Comparison of ENCODE assay signal across 16 cellular contexts in the genomic region with DNA sequence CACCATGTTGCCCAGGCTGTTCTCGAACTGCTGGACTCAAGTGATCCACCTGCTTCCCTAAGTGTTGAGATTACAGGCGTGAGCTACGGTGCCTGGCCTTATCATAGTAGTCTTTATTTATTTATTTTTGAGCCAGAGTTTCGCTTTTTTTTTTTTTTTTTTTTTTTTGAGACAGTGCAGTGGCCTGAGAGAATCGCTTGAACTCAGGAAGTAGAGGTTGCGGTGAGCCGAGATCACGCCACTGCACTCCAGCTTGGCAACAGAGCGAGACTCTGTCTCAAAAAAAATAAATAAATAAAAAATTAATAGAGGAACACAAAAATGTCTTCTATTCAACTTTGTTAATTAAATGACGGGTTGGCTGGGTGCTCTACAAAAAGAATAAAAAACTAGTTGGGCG. TPM values are rescaled to one million over a fixed set of nuclear protein-coding genes. Genes with fewer than 3 reads are reported as not detected.
DNase-seq lines count a peak whose midpoint lies in the region; ATAC-seq and TF ChIP-seq lines count a peak whose summit lies in the region.
"Had no signal": no experiment of that assay in that cellular context is flagged by ENCODE, and none has a peak within 500 bp of the region (broad histone marks: within the 10 kb centered on the region; RNA-seq: fewer than 3 reads in every experiment).

No MANE protein-coding gene starts in this region.

- H3K36me3 ChIP-seq in CD4-positive, alpha-beta memory T cell (ENCODE audit: insufficient read depth, low read length), result peaks cover 32% of the 10 kb centered on the region
- H3K36me3 ChIP-seq in Caco-2 (ENCODE audit: control insufficient read depth, insufficient read depth, low read length) (peaks cover 4% of the 10 kb centered on the region), H7 (replicated peaks; ENCODE audit: control insufficient read depth, insufficient read depth, low read length) (peaks cover 33% of the 10 kb centered on the region)

- no TSS peak for BruUV-seq in Caco-2 (replicated peaks; lab: Mats Ljungman, UMichigan)

- no peaks in the 10 kb centered on the region for H3K27me3 Mint-ChIP-seq in CD4-positive, alpha-beta memory T cell
- H3K27me3 Mint-ChIP-seq in Caco-2 (ENCODE audit: insufficient read depth, unreplicated experiment), result no peaks in the 10 kb centered on the region
- no peaks in the 10 kb centered on the region for H3K27me3 Mint-ChIP-seq in activated naive CD8-positive, alpha-beta T cell treated with anti-CD3 and anti-CD28 coated beads, Interleukin-2, amount 10 ng/mL, durations not matched to agents 7 days and 5 days
- no peaks in the 10 kb centered on the region for H3K27me3 Mint-ChIP-seq in natural killer cell treated with Interleukin-12 subunit alpha and Interleukin-12 subunit beta and Interleukin-15 and Interleukin-18, amount 100 ng/mL, for 72 hours

- CTCF ChIA-PET in CD4-positive, alpha-beta memory T cell (lab: Charles Lee; ENCODE audit: partially characterized antibody), result interaction anchor here (0.6 to 2.7 kb wide), 3 partner anchors 10 to 796 kb away, joined by 4 to 12 read pairs (median 5); no protein-coding TSS in a partner anchor
- CTCF ChIA-PET in Caco-2 (lab: Charles Lee), result no interaction called here

- H3K4me3 ChIP-seq in CD4-positive, alpha-beta memory T cell (ENCODE audit: low read length in 2 of 2), result no peak overlapping the region
- no peak overlapping the region for H3K4me3 ChIP-seq in Caco-2 (ENCODE audit: low read depth, low read length)
- no peak overlapping the region for H3K4me3 ChIP-seq in H7 (ENCODE audit: insufficient read depth, low read depth, low read length)
- H3K4me3 ChIP-seq: K562 had no signal

- POLR2A ChIA-PET in CD4-positive, alpha-beta memory T cell (lab: Charles Lee; ENCODE audit: partially characterized antibody), result interaction anchor here (1.0 to 5.0 kb wide), 2 partner anchors 12 to 90 kb away, joined by 4 to 38 read pairs; partner anchors contain the start of genes COMMD7 and MAPRE1
- POLR2A ChIA-PET in Caco-2 (lab: Charles Lee), result interaction anchor here (1.7 kb wide), 1 partner anchor 13 kb away, joined by 6 read pairs; no protein-coding TSS in a partner anchor
- POLR2A ChIA-PET in activated naive CD8-positive, alpha-beta T cell treated with anti-CD3 and anti-CD28 coated beads, Interleukin-2, amount 10 ng/mL, durations not matched to agents 7 days and 5 days (lab: Charles Lee), result interaction anchor here (0.6 to 2.1 kb wide), 9 partner anchors 11 to 1279 kb away, joined by 3 to 11 read pairs (median 5); partner anchors contain the start of genes EIF2S2 and MAPRE1

- no peak for TF ChIP-seq CTCF in Caco-2 (IDR thresholded peaks at IDR 0.05; ENCODE audit: insufficient read depth in 1 of 2, low read depth in 1 of 2, low read length in 1 of 2, severe bottlenecking in 1 of 2, unreplicated experiment in 1 of 2)

- H3K27ac ChIP-seq in CD4-positive, alpha-beta memory T cell (ENCODE audit: low read depth, low read length), result no peak overlapping the region
- H3K27ac ChIP-seq: parathyroid adenoma, WERI-Rb-1 had no signal

- peak; percentile 54 for ATAC-seq in activated naive CD8-positive, alpha-beta T cell treated with anti-CD3 and anti-CD28 coated beads, Interleukin-2, amount 10 ng/mL, durations not matched to agents 7 days and 5 days (ENCODE audit: low read depth)
- no peak for ATAC-seq in natural killer cell treated with Interleukin-12 subunit alpha and Interleukin-12 subunit beta and Interleukin-15 and Interleukin-18, amount 100 ng/mL, for 72 hours
- no peak for ATAC-seq in GM18861 (IDR thresholded peaks at IDR 0.05; ENCODE audit: unreplicated experiment)
- ATAC-seq: HCT116, K562, left ventricle myocardium superior had no signal

- intact Hi-C loops in CD4-positive, alpha-beta memory T cell (cut with micrococcal nuclease), result loop anchor here (1.0 to 2.0 kb wide), 2 partner anchors 12 to 42 kb away; no protein-coding TSS in a partner anchor
- intact Hi-C loops in Caco-2 (cut with micrococcal nuclease; ENCODE audit: unreplicated experiment), result loop anchor here (5.0 kb wide), 1 partner anchor 40 kb away; no protein-coding TSS in a partner anchor

- H3K4me1 ChIP-seq in CD4-positive, alpha-beta memory T cell (ENCODE audit: insufficient read depth, low read length), result peaks cover 59% of the 10 kb centered on the region
- H3K4me1 ChIP-seq in Caco-2, result peaks cover 4% of the 10 kb centered on the region
- H3K4me1 ChIP-seq: parathyroid adenoma had no signal

- H3K27me3 ChIP-seq in CD4-positive, alpha-beta memory T cell (ENCODE audit: insufficient read depth, low read length), result no peaks in the 10 kb centered on the region
- H3K27me3 ChIP-seq in Caco-2 (replicated peaks; ENCODE audit: control insufficient read depth, insufficient read depth, low read length), result no peaks in the 10 kb centered on the region
- H3K27me3 ChIP-seq in H7 (ENCODE audit: control insufficient read depth, insufficient read depth, low read length), result no peaks in the 10 kb centered on the region

- peak in 4 of 5 donors; percentile 13 to 28 (median 23) for DNase-seq in CD4-positive, alpha-beta memory T cell
- DNase-seq in Caco-2 (peak in 1 of 2 experiments; percentile 29), H7 (no peak), midbrain (lab: John Stamatoyannopoulos, UW) (no peak)
- DNase-seq in activated naive CD8-positive, alpha-beta T cell treated with anti-CD3 and anti-CD28 coated beads, Interleukin-2, amount 10 ng/mL, durations not matched to agents 7 days and 5 days, result peak; percentile 54
- DNase-seq in natural killer cell treated with Interleukin-12 subunit alpha and Interleukin-12 subunit beta and Interleukin-15 and Interleukin-18, amount 100 ng/mL, for 72 hours (ENCODE audit: low spot score), result no peak
- DNase-seq: glutamatergic neuron, left ventricle myocardium superior, NCI-H524 treated with DMSO at 0.1 percent for 48 hours, substantia nigra, SW 1271, WERI-Rb-1 had no signal

- peak overlapping the region in 7 of 8 donors; percentile 49 to 80 (median 65) for H3K4me3 Mint-ChIP-seq in CD4-positive, alpha-beta memory T cell
- no peak overlapping the region for H3K4me3 Mint-ChIP-seq in Caco-2 (ENCODE audit: unreplicated experiment)
- peak overlapping the region; percentile 75 for H3K4me3 Mint-ChIP-seq in activated naive CD8-positive, alpha-beta T cell treated with anti-CD3 and anti-CD28 coated beads, Interleukin-2, amount 10 ng/mL, durations not matched to agents 7 days and 5 days
- H3K4me3 Mint-ChIP-seq in natural killer cell treated with Interleukin-12 subunit alpha and Interleukin-12 subunit beta and Interleukin-15 and Interleukin-18, amount 100 ng/mL, for 72 hours, result peak overlapping the region; percentile 37

- no peaks in the 10 kb centered on the region for H3K9me3 ChIP-seq in CD4-positive, alpha-beta memory T cell (ENCODE audit: control insufficient read depth in 1 of 2, low read length in 2 of 2)
- H3K9me3 ChIP-seq in Caco-2, result no peaks in the 10 kb centered on the region

- H3K9me3 Mint-ChIP-seq in CD4-positive, alpha-beta memory T cell, result no peaks in the 10 kb centered on the region
- no peaks in the 10 kb centered on the region for H3K9me3 Mint-ChIP-seq in Caco-2 (ENCODE audit: unreplicated experiment)
- no peaks in the 10 kb centered on the region for H3K9me3 Mint-ChIP-seq in activated naive CD8-positive, alpha-beta T cell treated with anti-CD3 and anti-CD28 coated beads, Interleukin-2, amount 10 ng/mL, durations not matched to agents 7 days and 5 days
- H3K9me3 Mint-ChIP-seq in natural killer cell treated with Interleukin-12 subunit alpha and Interleukin-12 subunit beta and Interleukin-15 and Interleukin-18, amount 100 ng/mL, for 72 hours, result no peaks in the 10 kb centered on the region

- peaks cover 34 to 80% of the 10 kb centered on the region in 2 donors for H3K36me3 Mint-ChIP-seq in CD4-positive, alpha-beta memory T cell
- H3K36me3 Mint-ChIP-seq in Caco-2 (ENCODE audit: insufficient read depth, unreplicated experiment), result peaks cover 100% of the 10 kb centered on the region
- peaks cover 40% of the 10 kb centered on the region for H3K36me3 Mint-ChIP-seq in activated naive CD8-positive, alpha-beta T cell treated with anti-CD3 and anti-CD28 coated beads, Interleukin-2, amount 10 ng/mL, durations not matched to agents 7 days and 5 days
- peaks cover 22% of the 10 kb centered on the region for H3K36me3 Mint-ChIP-seq in natural killer cell treated with Interleukin-12 subunit alpha and Interleukin-12 subunit beta and Interleukin-15 and Interleukin-18, amount 100 ng/mL, for 72 hours

- peaks cover 36 to 72% (median 52%) of the 10 kb centered on the region in 4 donors for H3K4me1 Mint-ChIP-seq in CD4-positive, alpha-beta memory T cell
- peaks cover 7% of the 10 kb centered on the region for H3K4me1 Mint-ChIP-seq in Caco-2 (ENCODE audit: low read depth, unreplicated experiment)
- H3K4me1 Mint-ChIP-seq in activated naive CD8-positive, alpha-beta T cell treated with anti-CD3 and anti-CD28 coated beads, Interleukin-2, amount 10 ng/mL, durations not matched to agents 7 days and 5 days, result peaks cover 38% of the 10 kb centered on the region
- H3K4me1 Mint-ChIP-seq in natural killer cell treated with Interleukin-12 subunit alpha and Interleukin-12 subunit beta and Interleukin-15 and Interleukin-18, amount 100 ng/mL, for 72 hours (ENCODE audit: low read depth in 2 of 2), result peaks cover 35 to 43% of the 10 kb centered on the region in 2 donors

- peak overlapping the region; percentile 61 to 90 (median 83) for H3K27ac Mint-ChIP-seq in CD4-positive, alpha-beta memory T cell
- H3K27ac Mint-ChIP-seq in Caco-2 (ENCODE audit: unreplicated experiment), result peak overlapping the region; percentile 26
- H3K27ac Mint-ChIP-seq in activated naive CD8-positive, alpha-beta T cell treated with anti-CD3 and anti-CD28 coated beads, Interleukin-2, amount 10 ng/mL, durations not matched to agents 7 days and 5 days, result peak overlapping the region; percentile 51
- H3K27ac Mint-ChIP-seq in natural killer cell treated with Interleukin-12 subunit alpha and Interleukin-12 subunit beta and Interleukin-15 and Interleukin-18, amount 100 ng/mL, for 72 hours, result peak overlapping the region in 1 of 2 donors; percentile 33

RNA-seq across cellular contexts. Expression of gene MAPRE1, which starts 12.9 kb away (rescaled TPM):
- total RNA-seq in CD4-positive, alpha-beta memory T cell, result 10 to 100 TPM; 78.1 to 78.6 TPM
- polyA plus RNA-seq in CD4-positive, alpha-beta memory T cell, result 100 to 1,000 TPM in 1 of 2 donors, 10 to 100 TPM in 1; 95.9 to 140 TPM
- total RNA-seq in Caco-2 (2022), result 321 and 336 TPM in 2 replicates
- total RNA-seq in activated naive CD8-positive, alpha-beta T cell treated with anti-CD3 and anti-CD28 coated beads, Interleukin-2, amount 10 ng/mL, durations not matched to agents 7 days and 5 days, result 100 to 1,000 TPM; 108 to 109 TPM
- total RNA-seq in natural killer cell treated with Interleukin-12 subunit alpha and Interleukin-12 subunit beta and Interleukin-15 and Interleukin-18, amount 100 ng/mL, for 72 hours, result 100 to 1,000 TPM; 122 to 142 TPM
- 106 and 108 TPM in 2 replicates for total RNA-seq in H7 (2014; rRNA removed; shearing (Covaris generic))

RNA-seq across cellular contexts. Expression of gene EFCAB8, which starts 26.1 kb away (rescaled TPM):
- total RNA-seq in CD4-positive, alpha-beta memory T cell, result 1 to 10 TPM; 1.5 to 1.8 TPM
- polyA plus RNA-seq in CD4-positive, alpha-beta memory T cell, result not detected
- 1.8 and 2.0 TPM in 2 replicates for total RNA-seq in Caco-2 (2022)
- total RNA-seq in activated naive CD8-positive, alpha-beta T cell treated with anti-CD3 and anti-CD28 coated beads, Interleukin-2, amount 10 ng/mL, durations not matched to agents 7 days and 5 days, result under 1 TPM; 0.47 to 0.77 TPM
- 1 to 10 TPM in 1 of 2 donors, under 1 TPM in 1; 0.78 to 3.1 TPM for total RNA-seq in natural killer cell treated with Interleukin-12 subunit alpha and Interleukin-12 subunit beta and Interleukin-15 and Interleukin-18, amount 100 ng/mL, for 72 hours
- total RNA-seq in H7 (2014; rRNA removed; shearing (Covaris generic)), result 0.17 and 0.44 TPM in 2 replicates
- total RNA-seq: left ventricle myocardium superior had no signal

Comparison
In these comparisons a context has a peak if more than half of its experiments do, and no peak if none do; other contexts are left out.
1. DNase-seq: peak in CD4-positive, alpha-beta memory T cell (4 of 5) and activated naive CD8-positive, alpha-beta T cell treated with anti-CD3 and anti-CD28 coated beads, Interleukin-2, amount 10 ng/mL, durations not matched to agents 7 days and 5 days (single experiment); none in natural killer cell treated with Interleukin-12 subunit alpha and Interleukin-12 subunit beta and Interleukin-15 and Interleukin-18, amount 100 ng/mL, for 72 hours (single experiment), H7 (single experiment) and midbrain (single experiment).